In genomic region chr15:65231306-65231705, GRCh38 we compare ENCODE assay signal across 34 cellular contexts. TPM values are rescaled to one million over a fixed set of nuclear protein-coding genes. Genes with fewer than 3 reads are reported as not detected.
"Had no signal": no experiment of that assay in that cellular context is flagged by ENCODE, and none has a peak within 500 bp of the region (broad histone marks: within the 10 kb centered on the region; RNA-seq: fewer than 3 reads in every experiment).

No MANE protein-coding gene starts in this region.

- H3K36me3 ChIP-seq: adrenal gland, brain microvascular endothelial cell, breast epithelium had no signal

- ATAC-seq: activated CD8-positive, alpha-beta T cell treated with anti-CD3 and anti-CD28 coated beads for 36 hours; activated naive CD4-positive, alpha-beta T cell treated with anti-CD3 and anti-CD28 coated beads, Interleukin-2, amount 50 U/mL, for 72 hours; activated T-cell treated with anti-CD3 and anti-CD28 coated beads, Interleukin-2, amount 50 U/mL, for 4 hours; activated T-cell treated with anti-CD3 and anti-CD28 coated beads, Interleukin-2, amount 50 U/mL, for 72 hours; activated T-helper 17 cell treated with anti-CD3 and anti-CD28 coated beads, Interleukin-2, amount 50 U/mL, for 72 hours; body of pancreas had no signal

- H3K27ac ChIP-seq: adrenal gland, body of pancreas, brain microvascular endothelial cell, breast epithelium, VCaP had no signal

- H3K27me3 ChIP-seq: adrenal gland, body of pancreas, brain microvascular endothelial cell, breast epithelium had no signal

- FAIRE-seq: astrocyte, TTC549 had no signal

- H3K4me3 ChIP-seq: adrenal gland, body of pancreas, breast epithelium had no signal

- DNase-seq: activated B cell treated with CpG ODN at 0.5 μM for 24 hours; activated CD4-positive, alpha-beta memory T cell treated with anti-CD3 and anti-CD28 coated beads for 36 hours; activated CD4-positive, alpha-beta T cell treated with anti-CD3 and anti-CD28 coated beads for 4 hours; activated CD4-positive, alpha-beta T cell treated with anti-CD3 and anti-CD28 coated beads, Interleukin-2, amount 10 ng/mL, durations not matched to agents 24 days and 14 days; activated CD4-positive, alpha-beta T cell treated with anti-CD3 and anti-CD28 coated beads, Interleukin-2, amount 50 U/mL, for 1 hour; activated CD4-positive, alpha-beta T cell treated with anti-CD3 and anti-CD28 coated beads, Interleukin-2, amount 50 U/mL, for 4 hours; activated CD4-positive, CD25-positive, alpha-beta regulatory T cell treated with anti-CD3 and anti-CD28 coated beads, Interleukin-2, amount 50 U/mL, for 72 hours; activated CD8-positive, alpha-beta memory T cell treated with anti-CD3 and anti-CD28 coated beads, Interleukin-2, amount 50 U/mL, for 4 hours; activated CD8-positive, alpha-beta T cell treated with anti-CD3 and anti-CD28 coated beads for 36 hours; activated effector memory CD4-positive, alpha-beta T cell treated with anti-CD3 and anti-CD28 coated beads, Interleukin-2, amount 50 U/mL, for 16 hours; activated gamma-delta T cell treated with Interleukin-2 at 50 U/mL for 16 hours; activated naive CD4-positive, alpha-beta T cell; activated naive CD4-positive, alpha-beta T cell treated with anti-CD3 and anti-CD28 coated beads for 36 hours; activated naive CD4-positive, alpha-beta T cell treated with anti-CD3 and anti-CD28 coated beads, Interleukin-2, amount 50 U/mL, for 16 hours; activated naive CD8-positive, alpha-beta T cell treated with anti-CD3 and anti-CD28 coated beads for 36 hours; activated T-cell treated with anti-CD3 and anti-CD28 coated beads for 4 hours; activated T-cell treated with anti-CD3 and anti-CD28 coated beads, Interleukin-2, amount 50 U/mL, for 1 hour; activated T-cell treated with anti-CD3 and anti-CD28 coated beads, Interleukin-2, amount 50 U/mL, for 4 hours; activated T-cell treated with anti-CD3 and anti-CD28 coated beads, Interleukin-2, amount 50 U/mL, for 72 hours; amniotic stem cell; aorta; body of pancreas; brain microvascular endothelial cell; central memory CD4-positive, alpha-beta T cell; T-helper 1 cell; T-helper 9 cell had no signal

- H3K4me1 ChIP-seq: adrenal gland, body of pancreas, breast epithelium had no signal

- H3K9me3 ChIP-seq: adrenal gland, body of pancreas, breast epithelium had no signal

RNA-seq across cellular contexts. Expression of gene CILP, which starts 20.0 kb away (rescaled TPM):
- total RNA-seq: activated CD8-positive, alpha-beta T cell treated with anti-CD3 and anti-CD28 coated beads for 36 hours; activated naive CD4-positive, alpha-beta T cell treated with anti-CD3 and anti-CD28 coated beads for 36 hours; activated naive CD8-positive, alpha-beta T cell treated with anti-CD3 and anti-CD28 coated beads for 36 hours; activated T-helper 1 cell treated with anti-CD3 and anti-CD28 coated beads, Interleukin-12 subunit alpha, Interleukin-12 subunit beta, Interleukin-2, Interleukin-4 antibody, amounts not matched to agents 30 ng/mL and 10 ng/mL and 1 ng/mL, durations not matched to agents 14 hours and 24 hours and 36 hours had no signal
